In the genomic region with DNA sequence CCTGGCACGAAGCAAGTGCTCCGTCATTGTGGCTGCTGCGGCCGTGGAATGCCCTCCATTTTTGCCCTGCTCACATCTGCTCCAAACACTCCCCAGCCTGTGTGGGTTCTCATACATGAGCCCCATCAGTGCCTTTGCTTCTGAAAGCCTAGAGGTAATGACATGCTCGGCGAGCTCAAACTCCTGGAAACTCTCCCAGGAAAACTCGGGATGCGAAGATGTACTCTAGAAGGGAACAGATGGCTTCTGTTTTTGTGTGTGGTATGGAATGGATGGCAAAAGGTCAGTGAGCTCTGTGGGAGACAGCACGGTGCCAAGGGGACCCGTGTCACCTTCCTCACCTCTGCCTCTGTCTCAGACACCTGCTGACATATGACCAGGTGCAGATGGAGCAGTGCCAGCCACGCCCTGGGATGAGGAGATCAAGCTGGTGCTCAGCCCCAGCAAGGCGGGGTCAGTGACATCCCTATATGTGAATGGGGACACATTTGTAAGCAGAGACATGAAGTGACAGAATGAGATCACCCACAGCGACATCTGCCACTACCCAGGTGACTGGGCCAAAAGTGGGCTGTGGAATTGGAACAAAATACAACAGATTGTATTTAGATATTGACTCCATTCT, we compare ENCODE assay signal across 21 cellular contexts.
DNase-seq lines count a peak whose midpoint lies in the region; ATAC-seq and TF ChIP-seq lines count a peak whose summit lies in the region.
"Had no signal": no experiment of that assay in that cellular context is flagged by ENCODE, and none has a peak within 500 bp of the region (broad histone marks: within the 10 kb centered on the region; RNA-seq: fewer than 3 reads in every experiment).

No MANE protein-coding gene starts in this region.

- peak; percentile 56 for ATAC-seq in left colon
- no peak for ATAC-seq in GM18907 (IDR thresholded peaks at IDR 0.05; ENCODE audit: unreplicated experiment)
- ATAC-seq: HepG2, Right ventricle myocardium inferior had no signal

- POLR2A ChIA-PET in RWPE1 (lab: Yijun Ruan, JAX; ENCODE audit: low non-redundant PET), result no interaction called here

- H3K9me3 Mint-ChIP-seq in osteocyte (ENCODE audit: unreplicated experiment), result no peaks in the 10 kb centered on the region

- CTCF ChIA-PET in RWPE1 (lab: Yijun Ruan, JAX), result no interaction called here

- no peaks in the 10 kb centered on the region for H3K4me1 Mint-ChIP-seq in osteocyte (ENCODE audit: unreplicated experiment)
- H3K4me1 Mint-ChIP-seq: CD14-positive monocyte had no signal

- TF ChIP-seq CTCF in RWPE1 (conservative IDR thresholded peaks at IDR 0.05; ENCODE audit: low read depth) (no peak), osteocyte (IDR thresholded peaks at IDR 0.05) (no peak)

- H3K36me3 Mint-ChIP-seq in osteocyte (ENCODE audit: unreplicated experiment), result no peaks in the 10 kb centered on the region
- H3K36me3 Mint-ChIP-seq: CD14-positive monocyte had no signal

- intact Hi-C loops in left colon (cut with DNase I, micrococcal nuclease), result no loop called here

- H3K27me3 Mint-ChIP-seq in osteocyte (ENCODE audit: unreplicated experiment), result no peaks in the 10 kb centered on the region

- DNase-seq in DMS153 treated with DMSO at 0.1 percent for 48 hours (lab: John Stamatoyannopoulos, UW; ENCODE audit: unreplicated experiment) (peak; percentile 18), NCI-H2029 treated with DMSO at 0.1 percent for 48 hours (lab: John Stamatoyannopoulos, UW) (peak; percentile 14), NCI-H82 treated with DMSO at 0.1 percent for 48 hours (lab: John Stamatoyannopoulos, UW; ENCODE audit: unreplicated experiment) (peak; percentile 20), left colon (peak in 1 of 2 donors; percentile 42), RWPE1 (ENCODE audit: low spot score) (no peak), osteocyte (ENCODE audit: extremely low spot score, unreplicated experiment) (no peak), NK-92 (lab: John Stamatoyannopoulos, UW; ENCODE audit: unreplicated experiment) (no peak)
- DNase-seq: activated naive CD4-positive, alpha-beta T cell treated with Interleukin-2 at 50 U/mL for 16 hours; activated T-cell treated with anti-CD3 and anti-CD28 coated beads, Interleukin-2, amount 50 U/mL, for 1 hour; amygdala; GM23248; mammary epithelial cell; NCI-H1048; stimulated activated CD4-positive, alpha-beta T cell treated with anti-CD3 and anti-CD28 coated beads, Interleukin-2, amount 100 ng/mL, for 48 hours; stimulated activated naive CD4-positive, alpha-beta T cell; SW 1271; testis had no signal

- no peak overlapping the region for H3K27ac ChIP-seq in RWPE1
- H3K27ac ChIP-seq: GM23248, testis had no signal

- no peak overlapping the region for H3K4me3 Mint-ChIP-seq in osteocyte (ENCODE audit: unreplicated experiment)
- H3K4me3 Mint-ChIP-seq: CD14-positive monocyte had no signal

- no peak overlapping the region for H3K27ac Mint-ChIP-seq in osteocyte (ENCODE audit: unreplicated experiment)
- H3K27ac Mint-ChIP-seq: CD14-positive monocyte had no signal

Comparison
In these comparisons a context has a peak if more than half of its experiments do, and no peak if none do; other contexts are left out.
1. DNase-seq: peak in DMS153 treated with DMSO at 0.1 percent for 48 hours (single experiment), NCI-H2029 treated with DMSO at 0.1 percent for 48 hours (single experiment) and NCI-H82 treated with DMSO at 0.1 percent for 48 hours (single experiment); none in RWPE1 (single experiment), osteocyte (single experiment) and NK-92 (single experiment).